ENCODE assay signal across 1 cellular context in the genomic region with DNA sequence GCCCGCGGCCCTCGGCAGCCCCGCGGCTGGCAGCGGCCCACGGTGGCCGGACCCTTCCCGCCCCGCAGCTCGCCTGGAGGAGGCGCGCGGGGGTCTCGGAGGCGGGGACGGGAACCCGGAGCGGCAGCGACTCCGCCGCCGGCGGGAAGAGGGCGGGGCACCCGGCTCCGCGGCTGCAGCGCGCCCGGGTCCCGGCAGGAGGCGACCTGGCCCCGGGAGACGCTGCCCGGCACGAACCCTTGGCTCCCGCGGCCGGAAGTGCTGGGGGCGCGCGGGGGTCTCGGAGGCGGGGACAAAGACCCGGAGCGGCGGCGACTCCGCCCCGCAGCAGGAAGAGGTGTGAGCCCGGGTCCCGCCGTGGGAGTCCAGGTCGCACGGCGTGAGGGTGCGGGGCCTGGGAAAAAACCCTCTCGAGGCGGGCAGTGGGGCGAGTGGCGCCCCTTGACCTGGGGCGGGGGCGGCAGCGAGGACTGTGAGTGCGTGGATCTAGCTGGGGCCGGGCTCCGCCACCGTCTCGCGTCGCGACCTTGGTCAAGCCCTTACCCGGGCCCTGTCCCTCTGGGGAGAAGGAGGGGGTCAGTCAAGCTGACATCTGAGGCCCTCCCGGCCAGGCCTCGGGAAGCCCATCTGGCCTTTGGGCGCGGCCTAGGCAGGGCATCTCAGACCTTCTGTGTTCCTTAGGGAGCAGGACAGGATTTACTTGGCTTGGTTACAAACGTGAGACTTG.
A peak's percentile ranks its signal among the peaks of the same experiment; 100 is the strongest.
TF ChIP-seq lines count a peak whose summit lies in the region.

A gene (minus strand): TSS at position 151 of the 727 bp plus-strand sequence. CDS start 230 bp downstream, outside the sequence.

TF ChIP-seq in HepG2, 621 proteins besides CTCF, POLR2A, EP300 and RAD21 (continued from another document and continues in another):
- TF ChIP-seq, protein P1, sequence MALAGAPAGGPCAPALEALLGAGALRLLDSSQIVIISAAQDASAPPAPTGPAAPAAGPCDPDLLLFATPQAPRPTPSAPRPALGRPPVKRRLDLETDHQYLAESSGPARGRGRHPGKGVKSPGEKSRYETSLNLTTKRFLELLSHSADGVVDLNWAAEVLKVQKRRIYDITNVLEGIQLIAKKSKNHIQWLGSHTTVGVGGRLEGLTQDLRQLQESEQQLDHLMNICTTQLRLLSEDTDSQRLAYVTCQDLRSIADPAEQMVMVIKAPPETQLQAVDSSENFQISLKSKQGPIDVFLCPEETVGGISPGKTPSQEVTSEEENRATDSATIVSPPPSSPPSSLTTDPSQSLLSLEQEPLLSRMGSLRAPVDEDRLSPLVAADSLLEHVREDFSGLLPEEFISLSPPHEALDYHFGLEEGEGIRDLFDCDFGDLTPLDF (CRISPR knock-in tag; IDR thresholded peaks at IDR 0.05), result peak; percentile 63
- TF ChIP-seq ZNF556 (CRISPR knock-in tag; IDR thresholded peaks at IDR 0.05; ENCODE audit: borderline replicate concordance), result 0 out of 2 replicates have a peak, but pooled peaks have one; percentile 14
- TF ChIP-seq RBM22 (optimal IDR thresholded peaks at IDR 0.05; ENCODE audit: low read length), result no peak
- peak; percentile 64 for TF ChIP-seq STAG1 (CRISPR knock-in tag; IDR thresholded peaks at IDR 0.05)
- TF ChIP-seq ZBTB3 (CRISPR knock-in tag; IDR thresholded peaks at IDR 0.05; ENCODE audit: borderline replicate concordance, low read depth), result no peak
- TF ChIP-seq, protein P2, sequence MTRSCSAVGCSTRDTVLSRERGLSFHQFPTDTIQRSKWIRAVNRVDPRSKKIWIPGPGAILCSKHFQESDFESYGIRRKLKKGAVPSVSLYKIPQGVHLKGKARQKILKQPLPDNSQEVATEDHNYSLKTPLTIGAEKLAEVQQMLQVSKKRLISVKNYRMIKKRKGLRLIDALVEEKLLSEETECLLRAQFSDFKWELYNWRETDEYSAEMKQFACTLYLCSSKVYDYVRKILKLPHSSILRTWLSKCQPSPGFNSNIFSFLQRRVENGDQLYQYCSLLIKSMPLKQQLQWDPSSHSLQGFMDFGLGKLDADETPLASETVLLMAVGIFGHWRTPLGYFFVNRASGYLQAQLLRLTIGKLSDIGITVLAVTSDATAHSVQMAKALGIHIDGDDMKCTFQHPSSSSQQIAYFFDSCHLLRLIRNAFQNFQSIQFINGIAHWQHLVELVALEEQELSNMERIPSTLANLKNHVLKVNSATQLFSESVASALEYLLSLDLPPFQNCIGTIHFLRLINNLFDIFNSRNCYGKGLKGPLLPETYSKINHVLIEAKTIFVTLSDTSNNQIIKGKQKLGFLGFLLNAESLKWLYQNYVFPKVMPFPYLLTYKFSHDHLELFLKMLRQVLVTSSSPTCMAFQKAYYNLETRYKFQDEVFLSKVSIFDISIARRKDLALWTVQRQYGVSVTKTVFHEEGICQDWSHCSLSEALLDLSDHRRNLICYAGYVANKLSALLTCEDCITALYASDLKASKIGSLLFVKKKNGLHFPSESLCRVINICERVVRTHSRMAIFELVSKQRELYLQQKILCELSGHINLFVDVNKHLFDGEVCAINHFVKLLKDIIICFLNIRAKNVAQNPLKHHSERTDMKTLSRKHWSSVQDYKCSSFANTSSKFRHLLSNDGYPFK (CRISPR knock-in tag; IDR thresholded peaks at IDR 0.05; ENCODE audit: borderline replicate concordance), result peak; percentile 22; the same call in 1 of the 2 replicates
- TF ChIP-seq SOX5 (CRISPR knock-in tag; IDR thresholded peaks at IDR 0.05; ENCODE audit: borderline replicate concordance), result no peak
- peak; percentile 98 for TF ChIP-seq ZBTB7B (CRISPR knock-in tag; IDR thresholded peaks at IDR 0.05)
- no peak for TF ChIP-seq SOX13 (IDR thresholded peaks at IDR 0.05)
- TF ChIP-seq SOX13 (CRISPR knock-in tag; conservative IDR thresholded peaks at IDR 0.05 in 1 of 2, IDR thresholded peaks at IDR 0.05 in 1 of 2), result 0 out of 4 replicates have a peak, but pooled peaks of 1 of the 2 experiments have one; percentile 9
- TF ChIP-seq ETV5 (CRISPR knock-in tag; IDR thresholded peaks at IDR 0.05; ENCODE audit: borderline replicate concordance), result peak; percentile 93
- TF ChIP-seq RXRA (CRISPR knock-in tag; IDR thresholded peaks at IDR 0.05), result peak; percentile 32; the same call in 1 of the 2 replicates
- no peak for TF ChIP-seq CEBPG (CRISPR knock-in tag; IDR thresholded peaks at IDR 0.05)
- no peak for TF ChIP-seq ZNF326 (CRISPR knock-in tag; IDR thresholded peaks at IDR 0.05; ENCODE audit: borderline replicate concordance)
- 0 out of 2 replicates have a peak, but pooled peaks have one; percentile 24 for TF ChIP-seq ZNF567 (CRISPR knock-in tag; IDR thresholded peaks at IDR 0.05; ENCODE audit: borderline replicate concordance)
- no peak for TF ChIP-seq SCMH1 (CRISPR knock-in tag; IDR thresholded peaks at IDR 0.05; ENCODE audit: borderline replicate concordance)
- no peak for TF ChIP-seq SUZ12 (IDR thresholded peaks at IDR 0.05; ENCODE audit: low read depth, low read length)
- TF ChIP-seq MYC (CRISPR knock-in tag; IDR thresholded peaks at IDR 0.05; ENCODE audit: borderline replicate concordance), result peak; percentile 41; the same call in 1 of the 2 replicates
- TF ChIP-seq, protein P3, sequence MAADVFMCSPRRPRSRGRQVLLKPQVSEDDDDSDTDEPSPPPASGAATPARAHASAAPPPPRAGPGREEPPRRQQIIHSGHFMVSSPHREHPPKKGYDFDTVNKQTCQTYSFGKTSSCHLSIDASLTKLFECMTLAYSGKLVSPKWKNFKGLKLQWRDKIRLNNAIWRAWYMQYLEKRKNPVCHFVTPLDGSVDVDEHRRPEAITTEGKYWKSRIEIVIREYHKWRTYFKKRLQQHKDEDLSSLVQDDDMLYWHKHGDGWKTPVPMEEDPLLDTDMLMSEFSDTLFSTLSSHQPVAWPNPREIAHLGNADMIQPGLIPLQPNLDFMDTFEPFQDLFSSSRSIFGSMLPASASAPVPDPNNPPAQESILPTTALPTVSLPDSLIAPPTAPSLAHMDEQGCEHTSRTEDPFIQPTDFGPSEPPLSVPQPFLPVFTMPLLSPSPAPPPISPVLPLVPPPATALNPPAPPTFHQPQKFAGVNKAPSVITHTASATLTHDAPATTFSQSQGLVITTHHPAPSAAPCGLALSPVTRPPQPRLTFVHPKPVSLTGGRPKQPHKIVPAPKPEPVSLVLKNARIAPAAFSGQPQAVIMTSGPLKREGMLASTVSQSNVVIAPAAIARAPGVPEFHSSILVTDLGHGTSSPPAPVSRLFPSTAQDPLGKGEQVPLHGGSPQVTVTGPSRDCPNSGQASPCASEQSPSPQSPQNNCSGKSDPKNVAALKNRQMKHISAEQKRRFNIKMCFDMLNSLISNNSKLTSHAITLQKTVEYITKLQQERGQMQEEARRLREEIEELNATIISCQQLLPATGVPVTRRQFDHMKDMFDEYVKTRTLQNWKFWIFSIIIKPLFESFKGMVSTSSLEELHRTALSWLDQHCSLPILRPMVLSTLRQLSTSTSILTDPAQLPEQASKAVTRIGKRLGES (CRISPR knock-in tag; IDR thresholded peaks at IDR 0.05; ENCODE audit: borderline replicate concordance), result no peak
- TF ChIP-seq MTA1 (CRISPR knock-in tag; IDR thresholded peaks at IDR 0.05; ENCODE audit: borderline replicate concordance), result no peak; the same call in 1 of the 2 replicates
- TF ChIP-seq, protein P4, sequence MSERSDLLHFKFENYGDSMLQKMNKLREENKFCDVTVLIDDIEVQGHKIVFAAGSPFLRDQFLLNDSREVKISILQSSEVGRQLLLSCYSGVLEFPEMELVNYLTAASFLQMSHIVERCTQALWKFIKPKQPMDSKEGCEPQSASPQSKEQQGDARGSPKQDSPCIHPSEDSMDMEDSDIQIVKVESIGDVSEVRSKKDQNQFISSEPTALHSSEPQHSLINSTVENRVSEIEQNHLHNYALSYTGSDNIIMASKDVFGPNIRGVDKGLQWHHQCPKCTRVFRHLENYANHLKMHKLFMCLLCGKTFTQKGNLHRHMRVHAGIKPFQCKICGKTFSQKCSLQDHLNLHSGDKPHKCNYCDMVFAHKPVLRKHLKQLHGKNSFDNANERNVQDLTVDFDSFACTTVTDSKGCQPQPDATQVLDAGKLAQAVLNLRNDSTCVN (CRISPR knock-in tag; IDR thresholded peaks at IDR 0.05; ENCODE audit: borderline replicate concordance), result peak; percentile 72; the same call in 1 of the 2 replicates
- TF ChIP-seq ZNF616 (CRISPR knock-in tag; IDR thresholded peaks at IDR 0.05; ENCODE audit: low read depth), result 0 out of 2 replicates have a peak, but pooled peaks have one; percentile 75
- TF ChIP-seq ZNF12 (CRISPR knock-in tag; IDR thresholded peaks at IDR 0.05), result no peak
- peak; percentile 79; the same call in 1 of the 2 replicates for TF ChIP-seq ZMYM4 (CRISPR knock-in tag; IDR thresholded peaks at IDR 0.05)
- TF ChIP-seq, protein P5, sequence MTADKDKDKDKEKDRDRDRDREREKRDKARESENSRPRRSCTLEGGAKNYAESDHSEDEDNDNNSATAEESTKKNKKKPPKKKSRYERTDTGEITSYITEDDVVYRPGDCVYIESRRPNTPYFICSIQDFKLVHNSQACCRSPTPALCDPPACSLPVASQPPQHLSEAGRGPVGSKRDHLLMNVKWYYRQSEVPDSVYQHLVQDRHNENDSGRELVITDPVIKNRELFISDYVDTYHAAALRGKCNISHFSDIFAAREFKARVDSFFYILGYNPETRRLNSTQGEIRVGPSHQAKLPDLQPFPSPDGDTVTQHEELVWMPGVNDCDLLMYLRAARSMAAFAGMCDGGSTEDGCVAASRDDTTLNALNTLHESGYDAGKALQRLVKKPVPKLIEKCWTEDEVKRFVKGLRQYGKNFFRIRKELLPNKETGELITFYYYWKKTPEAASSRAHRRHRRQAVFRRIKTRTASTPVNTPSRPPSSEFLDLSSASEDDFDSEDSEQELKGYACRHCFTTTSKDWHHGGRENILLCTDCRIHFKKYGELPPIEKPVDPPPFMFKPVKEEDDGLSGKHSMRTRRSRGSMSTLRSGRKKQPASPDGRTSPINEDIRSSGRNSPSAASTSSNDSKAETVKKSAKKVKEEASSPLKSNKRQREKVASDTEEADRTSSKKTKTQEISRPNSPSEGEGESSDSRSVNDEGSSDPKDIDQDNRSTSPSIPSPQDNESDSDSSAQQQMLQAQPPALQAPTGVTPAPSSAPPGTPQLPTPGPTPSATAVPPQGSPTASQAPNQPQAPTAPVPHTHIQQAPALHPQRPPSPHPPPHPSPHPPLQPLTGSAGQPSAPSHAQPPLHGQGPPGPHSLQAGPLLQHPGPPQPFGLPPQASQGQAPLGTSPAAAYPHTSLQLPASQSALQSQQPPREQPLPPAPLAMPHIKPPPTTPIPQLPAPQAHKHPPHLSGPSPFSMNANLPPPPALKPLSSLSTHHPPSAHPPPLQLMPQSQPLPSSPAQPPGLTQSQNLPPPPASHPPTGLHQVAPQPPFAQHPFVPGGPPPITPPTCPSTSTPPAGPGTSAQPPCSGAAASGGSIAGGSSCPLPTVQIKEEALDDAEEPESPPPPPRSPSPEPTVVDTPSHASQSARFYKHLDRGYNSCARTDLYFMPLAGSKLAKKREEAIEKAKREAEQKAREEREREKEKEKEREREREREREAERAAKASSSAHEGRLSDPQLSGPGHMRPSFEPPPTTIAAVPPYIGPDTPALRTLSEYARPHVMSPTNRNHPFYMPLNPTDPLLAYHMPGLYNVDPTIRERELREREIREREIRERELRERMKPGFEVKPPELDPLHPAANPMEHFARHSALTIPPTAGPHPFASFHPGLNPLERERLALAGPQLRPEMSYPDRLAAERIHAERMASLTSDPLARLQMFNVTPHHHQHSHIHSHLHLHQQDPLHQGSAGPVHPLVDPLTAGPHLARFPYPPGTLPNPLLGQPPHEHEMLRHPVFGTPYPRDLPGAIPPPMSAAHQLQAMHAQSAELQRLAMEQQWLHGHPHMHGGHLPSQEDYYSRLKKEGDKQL (CRISPR knock-in tag; IDR thresholded peaks at IDR 0.05; ENCODE audit: low read depth), result no peak
- TF ChIP-seq, protein P6, sequence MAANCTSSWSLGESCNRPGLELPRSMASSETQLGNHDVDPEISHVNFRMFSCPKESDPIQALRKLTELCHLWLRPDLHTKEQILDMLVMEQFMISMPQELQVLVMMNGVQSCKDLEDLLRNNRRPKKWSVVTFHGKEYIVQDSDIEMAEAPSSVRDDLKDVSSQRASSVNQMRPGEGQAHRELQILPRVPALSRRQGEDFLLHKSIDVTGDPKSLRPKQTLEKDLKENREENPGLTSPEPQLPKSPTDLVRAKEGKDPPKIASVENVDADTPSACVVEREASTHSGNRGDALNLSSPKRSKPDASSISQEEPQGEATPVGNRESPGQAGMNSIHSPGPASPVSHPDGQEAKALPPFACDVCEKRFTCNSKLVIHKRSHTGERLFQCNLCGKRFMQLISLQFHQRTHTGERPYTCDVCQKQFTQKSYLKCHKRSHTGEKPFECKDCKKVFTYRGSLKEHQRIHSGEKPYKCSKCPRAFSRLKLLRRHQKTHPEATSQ (CRISPR knock-in tag; IDR thresholded peaks at IDR 0.05; ENCODE audit: borderline replicate concordance), result no peak; the same call in 1 of the 2 replicates
- TF ChIP-seq, protein P7, sequence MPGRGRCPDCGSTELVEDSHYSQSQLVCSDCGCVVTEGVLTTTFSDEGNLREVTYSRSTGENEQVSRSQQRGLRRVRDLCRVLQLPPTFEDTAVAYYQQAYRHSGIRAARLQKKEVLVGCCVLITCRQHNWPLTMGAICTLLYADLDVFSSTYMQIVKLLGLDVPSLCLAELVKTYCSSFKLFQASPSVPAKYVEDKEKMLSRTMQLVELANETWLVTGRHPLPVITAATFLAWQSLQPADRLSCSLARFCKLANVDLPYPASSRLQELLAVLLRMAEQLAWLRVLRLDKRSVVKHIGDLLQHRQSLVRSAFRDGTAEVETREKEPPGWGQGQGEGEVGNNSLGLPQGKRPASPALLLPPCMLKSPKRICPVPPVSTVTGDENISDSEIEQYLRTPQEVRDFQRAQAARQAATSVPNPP (CRISPR knock-in tag; IDR thresholded peaks at IDR 0.05), result no peak
- TF ChIP-seq ZFX (CRISPR knock-in tag; IDR thresholded peaks at IDR 0.05; ENCODE audit: low read depth), result peak; percentile 90
- TF ChIP-seq, protein P8, sequence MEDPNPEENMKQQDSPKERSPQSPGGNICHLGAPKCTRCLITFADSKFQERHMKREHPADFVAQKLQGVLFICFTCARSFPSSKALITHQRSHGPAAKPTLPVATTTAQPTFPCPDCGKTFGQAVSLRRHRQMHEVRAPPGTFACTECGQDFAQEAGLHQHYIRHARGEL (CRISPR knock-in tag; IDR thresholded peaks at IDR 0.05), result no peak
- TF ChIP-seq, protein P9, sequence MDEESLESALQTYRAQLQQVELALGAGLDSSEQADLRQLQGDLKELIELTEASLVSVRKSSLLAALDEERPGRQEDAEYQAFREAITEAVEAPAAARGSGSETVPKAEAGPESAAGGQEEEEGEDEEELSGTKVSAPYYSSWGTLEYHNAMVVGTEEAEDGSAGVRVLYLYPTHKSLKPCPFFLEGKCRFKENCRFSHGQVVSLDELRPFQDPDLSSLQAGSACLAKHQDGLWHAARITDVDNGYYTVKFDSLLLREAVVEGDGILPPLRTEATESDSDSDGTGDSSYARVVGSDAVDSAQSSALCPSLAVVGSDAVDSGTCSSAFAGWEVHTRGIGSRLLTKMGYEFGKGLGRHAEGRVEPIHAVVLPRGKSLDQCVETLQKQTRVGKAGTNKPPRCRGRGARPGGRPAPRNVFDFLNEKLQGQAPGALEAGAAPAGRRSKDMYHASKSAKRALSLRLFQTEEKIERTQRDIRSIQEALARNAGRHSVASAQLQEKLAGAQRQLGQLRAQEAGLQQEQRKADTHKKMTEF (CRISPR knock-in tag; IDR thresholded peaks at IDR 0.05), result peak; percentile 52; the same call in 1 of the 2 replicates
- 0 out of 2 replicates have a peak, but pooled peaks have one; percentile 66 for TF ChIP-seq ZNF354B (CRISPR knock-in tag; IDR thresholded peaks at IDR 0.05)
- peak; percentile 76; the same call in 1 of the 2 replicates for TF ChIP-seq TMF1 (CRISPR knock-in tag; IDR thresholded peaks at IDR 0.05; ENCODE audit: low read depth)
- TF ChIP-seq ZNF781 (CRISPR knock-in tag; IDR thresholded peaks at IDR 0.05; ENCODE audit: borderline replicate concordance, not compliant biosample characterization), result no peak
- no peak for TF ChIP-seq GPN1 (CRISPR knock-in tag; IDR thresholded peaks at IDR 0.05; ENCODE audit: borderline replicate concordance)
- 0 out of 2 replicates have a peak, but pooled peaks have one; percentile 33 for TF ChIP-seq ZSCAN20 (CRISPR knock-in tag; IDR thresholded peaks at IDR 0.05; ENCODE audit: borderline replicate concordance)
- peak; percentile 63; the same call in 1 of the 2 replicates for TF ChIP-seq NRL (CRISPR knock-in tag; IDR thresholded peaks at IDR 0.05; ENCODE audit: borderline replicate concordance)
- peak; percentile 68 for TF ChIP-seq ELF1 (CRISPR knock-in tag; IDR thresholded peaks at IDR 0.05)
